Comparison of ENCODE assay signal across 1 cellular context in the genomic region with DNA sequence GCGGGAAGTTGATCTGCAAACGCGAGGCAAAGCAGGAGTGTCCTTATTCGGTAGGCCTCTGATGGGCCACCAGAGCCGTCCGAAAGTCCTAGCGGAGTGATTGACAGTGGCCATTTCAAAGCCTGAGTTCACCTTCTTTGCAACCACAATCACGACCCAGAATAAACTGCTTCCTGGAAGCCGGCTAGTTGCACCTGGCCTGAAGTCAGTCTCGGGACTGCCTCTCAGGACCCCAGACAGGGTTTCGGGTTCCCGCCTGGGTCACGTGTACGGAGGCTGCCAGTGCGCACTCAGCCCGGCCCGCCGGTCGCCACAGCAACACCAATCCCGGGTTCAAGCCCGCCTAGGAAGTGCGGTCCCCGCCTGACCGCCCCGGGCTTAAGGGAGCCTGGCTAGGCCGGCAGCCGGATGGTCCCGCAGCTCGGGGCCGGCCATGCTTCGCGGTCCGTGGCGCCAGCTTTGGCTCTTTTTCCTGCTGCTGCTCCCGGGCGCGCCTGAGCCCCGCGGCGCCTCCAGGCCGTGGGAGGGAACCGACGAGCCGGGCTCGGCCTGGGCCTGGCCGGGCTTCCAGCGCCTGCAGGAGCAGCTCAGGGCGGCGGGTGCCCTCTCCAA.
A peak's percentile ranks its signal among the peaks of the same experiment; 100 is the strongest.
TF ChIP-seq lines count a peak whose summit lies in the region.

A gene with protein sequence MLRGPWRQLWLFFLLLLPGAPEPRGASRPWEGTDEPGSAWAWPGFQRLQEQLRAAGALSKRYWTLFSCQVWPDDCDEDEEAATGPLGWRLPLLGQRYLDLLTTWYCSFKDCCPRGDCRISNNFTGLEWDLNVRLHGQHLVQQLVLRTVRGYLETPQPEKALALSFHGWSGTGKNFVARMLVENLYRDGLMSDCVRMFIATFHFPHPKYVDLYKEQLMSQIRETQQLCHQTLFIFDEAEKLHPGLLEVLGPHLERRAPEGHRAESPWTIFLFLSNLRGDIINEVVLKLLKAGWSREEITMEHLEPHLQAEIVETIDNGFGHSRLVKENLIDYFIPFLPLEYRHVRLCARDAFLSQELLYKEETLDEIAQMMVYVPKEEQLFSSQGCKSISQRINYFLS (plus strand): TSS at position 375 of the 612 bp plus-strand sequence. CDS start 59 bp downstream, at position 434.

TF ChIP-seq in WTC11, 78 proteins besides CTCF, POLR2A, EP300 and RAD21 (continued from another document and continues in another):
- TF ChIP-seq ZBTB21 (CRISPR knock-in tag; IDR thresholded peaks at IDR 0.05; ENCODE audit: borderline replicate concordance) (no peak), HMGA2 (CRISPR knock-in tag; IDR thresholded peaks at IDR 0.05) (no peak), E2F4 (CRISPR knock-in tag; IDR thresholded peaks at IDR 0.05; ENCODE audit: borderline replicate concordance, low read depth) (0 out of 2 replicates have a peak, but pooled peaks have one; percentile 53), ATF1 (CRISPR knock-in tag; IDR thresholded peaks at IDR 0.05) (peak; percentile 82; the same call in 1 of the 2 replicates), ZNF219 (CRISPR knock-in tag; IDR thresholded peaks at IDR 0.05; ENCODE audit: borderline replicate concordance) (no peak), RELA (CRISPR knock-in tag; IDR thresholded peaks at IDR 0.05; ENCODE audit: borderline replicate concordance) (peak; percentile 26; the same call in 1 of the 2 replicates), ATF3 (CRISPR knock-in tag; conservative IDR thresholded peaks at IDR 0.05) (no peak), NFATC4 (CRISPR knock-in tag; IDR thresholded peaks at IDR 0.05) (no peak), GRHL2 (CRISPR knock-in tag; IDR thresholded peaks at IDR 0.05; ENCODE audit: insufficient replicate concordance, severe bottlenecking) (no peak), ZNF532 (CRISPR knock-in tag; IDR thresholded peaks at IDR 0.05; ENCODE audit: borderline replicate concordance) (no peak), ARID4B (CRISPR knock-in tag; IDR thresholded peaks at IDR 0.05; ENCODE audit: borderline replicate concordance) (peak; percentile 76; the same call in 1 of the 2 replicates), CREM (CRISPR knock-in tag; IDR thresholded peaks at IDR 0.05) (peak; percentile 80; the same call in 1 of the 2 replicates), JAZF1 (CRISPR knock-in tag; IDR thresholded peaks at IDR 0.05) (no peak), MXD4 (CRISPR knock-in tag; IDR thresholded peaks at IDR 0.05; ENCODE audit: borderline replicate concordance) (no peak), ZNF416 (CRISPR knock-in tag; IDR thresholded peaks at IDR 0.05) (no peak), NFYB (CRISPR knock-in tag; conservative IDR thresholded peaks at IDR 0.05; ENCODE audit: low read depth) (peak; percentile 76), SP1 (CRISPR knock-in tag; conservative IDR thresholded peaks at IDR 0.05) (peak; percentile 81), ZNF121 (CRISPR knock-in tag; IDR thresholded peaks at IDR 0.05) (peak; percentile 82), FOXK1 (CRISPR knock-in tag; IDR thresholded peaks at IDR 0.05) (peak; percentile 67), E2F1 (CRISPR knock-in tag; IDR thresholded peaks at IDR 0.05) (0 out of 2 replicates have a peak, but pooled peaks have one; percentile 61), GTF2I (CRISPR knock-in tag; conservative IDR thresholded peaks at IDR 0.05) (no peak), PRRX2 (CRISPR knock-in tag; IDR thresholded peaks at IDR 0.05) (no peak)
- TF ChIP-seq, protein P1, sequence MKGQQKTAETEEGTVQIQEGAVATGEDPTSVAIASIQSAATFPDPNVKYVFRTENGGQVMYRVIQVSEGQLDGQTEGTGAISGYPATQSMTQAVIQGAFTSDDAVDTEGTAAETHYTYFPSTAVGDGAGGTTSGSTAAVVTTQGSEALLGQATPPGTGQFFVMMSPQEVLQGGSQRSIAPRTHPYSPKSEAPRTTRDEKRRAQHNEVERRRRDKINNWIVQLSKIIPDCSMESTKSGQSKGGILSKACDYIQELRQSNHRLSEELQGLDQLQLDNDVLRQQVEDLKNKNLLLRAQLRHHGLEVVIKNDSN (CRISPR knock-in tag; IDR thresholded peaks at IDR 0.05), result peak; percentile 96
- TF ChIP-seq, protein P2, sequence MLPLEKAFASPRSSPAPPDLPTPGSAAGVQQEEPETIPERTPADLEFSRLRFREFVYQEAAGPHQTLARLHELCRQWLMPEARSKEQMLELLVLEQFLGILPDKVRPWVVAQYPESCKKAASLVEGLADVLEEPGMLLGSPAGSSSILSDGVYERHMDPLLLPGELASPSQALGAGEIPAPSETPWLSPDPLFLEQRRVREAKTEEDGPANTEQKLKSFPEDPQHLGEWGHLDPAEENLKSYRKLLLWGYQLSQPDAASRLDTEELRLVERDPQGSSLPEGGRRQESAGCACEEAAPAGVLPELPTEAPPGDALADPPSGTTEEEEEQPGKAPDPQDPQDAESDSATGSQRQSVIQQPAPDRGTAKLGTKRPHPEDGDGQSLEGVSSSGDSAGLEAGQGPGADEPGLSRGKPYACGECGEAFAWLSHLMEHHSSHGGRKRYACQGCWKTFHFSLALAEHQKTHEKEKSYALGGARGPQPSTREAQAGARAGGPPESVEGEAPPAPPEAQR (CRISPR knock-in tag; IDR thresholded peaks at IDR 0.05), result no peak
- TF ChIP-seq, protein P3, sequence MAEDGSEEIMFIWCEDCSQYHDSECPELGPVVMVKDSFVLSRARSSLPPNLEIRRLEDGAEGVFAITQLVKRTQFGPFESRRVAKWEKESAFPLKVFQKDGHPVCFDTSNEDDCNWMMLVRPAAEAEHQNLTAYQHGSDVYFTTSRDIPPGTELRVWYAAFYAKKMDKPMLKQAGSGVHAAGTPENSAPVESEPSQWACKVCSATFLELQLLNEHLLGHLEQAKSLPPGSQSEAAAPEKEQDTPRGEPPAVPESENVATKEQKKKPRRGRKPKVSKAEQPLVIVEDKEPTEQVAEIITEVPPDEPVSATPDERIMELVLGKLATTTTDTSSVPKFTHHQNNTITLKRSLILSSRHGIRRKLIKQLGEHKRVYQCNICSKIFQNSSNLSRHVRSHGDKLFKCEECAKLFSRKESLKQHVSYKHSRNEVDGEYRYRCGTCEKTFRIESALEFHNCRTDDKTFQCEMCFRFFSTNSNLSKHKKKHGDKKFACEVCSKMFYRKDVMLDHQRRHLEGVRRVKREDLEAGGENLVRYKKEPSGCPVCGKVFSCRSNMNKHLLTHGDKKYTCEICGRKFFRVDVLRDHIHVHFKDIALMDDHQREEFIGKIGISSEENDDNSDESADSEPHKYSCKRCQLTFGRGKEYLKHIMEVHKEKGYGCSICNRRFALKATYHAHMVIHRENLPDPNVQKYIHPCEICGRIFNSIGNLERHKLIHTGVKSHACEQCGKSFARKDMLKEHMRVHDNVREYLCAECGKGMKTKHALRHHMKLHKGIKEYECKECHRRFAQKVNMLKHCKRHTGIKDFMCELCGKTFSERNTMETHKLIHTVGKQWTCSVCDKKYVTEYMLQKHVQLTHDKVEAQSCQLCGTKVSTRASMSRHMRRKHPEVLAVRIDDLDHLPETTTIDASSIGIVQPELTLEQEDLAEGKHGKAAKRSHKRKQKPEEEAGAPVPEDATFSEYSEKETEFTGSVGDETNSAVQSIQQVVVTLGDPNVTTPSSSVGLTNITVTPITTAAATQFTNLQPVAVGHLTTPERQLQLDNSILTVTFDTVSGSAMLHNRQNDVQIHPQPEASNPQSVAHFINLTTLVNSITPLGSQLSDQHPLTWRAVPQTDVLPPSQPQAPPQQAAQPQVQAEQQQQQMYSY (CRISPR knock-in tag; IDR thresholded peaks at IDR 0.05), result no peak
- TF ChIP-seq, protein P4, sequence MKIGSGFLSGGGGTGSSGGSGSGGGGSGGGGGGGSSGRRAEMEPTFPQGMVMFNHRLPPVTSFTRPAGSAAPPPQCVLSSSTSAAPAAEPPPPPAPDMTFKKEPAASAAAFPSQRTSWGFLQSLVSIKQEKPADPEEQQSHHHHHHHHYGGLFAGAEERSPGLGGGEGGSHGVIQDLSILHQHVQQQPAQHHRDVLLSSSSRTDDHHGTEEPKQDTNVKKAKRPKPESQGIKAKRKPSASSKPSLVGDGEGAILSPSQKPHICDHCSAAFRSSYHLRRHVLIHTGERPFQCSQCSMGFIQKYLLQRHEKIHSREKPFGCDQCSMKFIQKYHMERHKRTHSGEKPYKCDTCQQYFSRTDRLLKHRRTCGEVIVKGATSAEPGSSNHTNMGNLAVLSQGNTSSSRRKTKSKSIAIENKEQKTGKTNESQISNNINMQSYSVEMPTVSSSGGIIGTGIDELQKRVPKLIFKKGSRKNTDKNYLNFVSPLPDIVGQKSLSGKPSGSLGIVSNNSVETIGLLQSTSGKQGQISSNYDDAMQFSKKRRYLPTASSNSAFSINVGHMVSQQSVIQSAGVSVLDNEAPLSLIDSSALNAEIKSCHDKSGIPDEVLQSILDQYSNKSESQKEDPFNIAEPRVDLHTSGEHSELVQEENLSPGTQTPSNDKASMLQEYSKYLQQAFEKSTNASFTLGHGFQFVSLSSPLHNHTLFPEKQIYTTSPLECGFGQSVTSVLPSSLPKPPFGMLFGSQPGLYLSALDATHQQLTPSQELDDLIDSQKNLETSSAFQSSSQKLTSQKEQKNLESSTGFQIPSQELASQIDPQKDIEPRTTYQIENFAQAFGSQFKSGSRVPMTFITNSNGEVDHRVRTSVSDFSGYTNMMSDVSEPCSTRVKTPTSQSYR (CRISPR knock-in tag; IDR thresholded peaks at IDR 0.05), result no peak
